In the genomic region with DNA sequence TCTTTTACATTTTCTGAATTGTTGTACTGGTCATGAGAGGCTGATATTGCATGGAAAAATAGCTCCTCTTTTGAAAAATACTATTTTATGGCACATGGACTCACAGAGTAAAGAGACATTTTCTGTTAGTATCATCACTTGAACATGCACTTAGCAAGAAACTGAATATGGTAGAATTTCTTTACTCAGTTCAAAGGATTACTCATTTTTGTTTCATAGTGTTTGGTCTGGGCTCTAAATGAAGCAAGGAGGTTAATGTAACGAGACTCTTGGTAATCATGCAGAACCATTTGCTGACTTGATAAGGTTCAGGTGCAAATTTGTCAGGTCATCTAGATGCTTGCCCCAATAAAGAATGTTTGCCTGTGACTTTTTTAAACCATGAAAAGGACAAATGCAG, we compare ENCODE assay signal across 19 cellular contexts.
A peak's percentile ranks its signal among the peaks of the same experiment; 100 is the strongest.
DNase-seq lines count a peak whose midpoint lies in the region; ATAC-seq and TF ChIP-seq lines count a peak whose summit lies in the region.
"Had no signal": no experiment of that assay in that cellular context is flagged by ENCODE, and none has a peak within 500 bp of the region (broad histone marks: within the 10 kb centered on the region; RNA-seq: fewer than 3 reads in every experiment).

No MANE protein-coding gene starts in this region.

- no peak for TF ChIP-seq CTCF in OCI-LY3 (IDR thresholded peaks at IDR 0.05; ENCODE audit: low read depth, low read length)
- no peak for TF ChIP-seq CTCF in GM23338 (conservative IDR thresholded peaks at IDR 0.05; ENCODE audit: low read depth in 2 of 2)

- no peaks in the 10 kb centered on the region for H3K9me2 ChIP-seq in GM23338 (ENCODE audit: insufficient read depth)
- H3K9me2 ChIP-seq in Karpas-422 (replicated peaks; ENCODE audit: insufficient read depth, low read length) = no peaks in the 10 kb centered on the region

- H3K9ac ChIP-seq in OCI-LY3 (ENCODE audit: low read length) (no peak overlapping the region), Karpas-422 (ENCODE audit: low read length) (no peak overlapping the region)

- H3K4me2 ChIP-seq in OCI-LY3 (ENCODE audit: low read length) = peak overlapping the region; percentile 21
- H3K4me2 ChIP-seq in GM23338 = no peak overlapping the region
- H3K4me2 ChIP-seq in Karpas-422 (ENCODE audit: low read depth, low read length, poor library complexity, severe bottlenecking) = no peak overlapping the region

- H3K9me3 ChIP-seq in OCI-LY3 (ENCODE audit: insufficient read depth, low read length) (no peaks in the 10 kb centered on the region), Karpas-422 (ENCODE audit: low read length) (peaks cover 33% of the 10 kb centered on the region)
- H3K9me3 ChIP-seq: BE2C, Caco-2, HAP-1 had no signal

- no peaks in the 10 kb centered on the region for H3K9me3 Mint-ChIP-seq in activated T-cell treated with anti-CD3 and anti-CD28 coated beads, Interleukin-2, amount 50 U/mL, for 24 hours
- H3K9me3 Mint-ChIP-seq in GM23338 = no peaks in the 10 kb centered on the region

- H3K36me3 ChIP-seq in OCI-LY3 (replicated peaks; ENCODE audit: low read depth, low read length) (no peaks in the 10 kb centered on the region), GM23338 (ENCODE audit: insufficient read depth) (no peaks in the 10 kb centered on the region), Karpas-422 (ENCODE audit: insufficient read depth, low read length) (no peaks in the 10 kb centered on the region)
- H3K36me3 ChIP-seq: BE2C, HAP-1 had no signal

- peak overlapping the region; percentile 64 for H3K27ac Mint-ChIP-seq in activated T-cell treated with anti-CD3 and anti-CD28 coated beads, Interleukin-2, amount 50 U/mL, for 24 hours
- no peak overlapping the region for H3K27ac Mint-ChIP-seq in GM23338
- H3K27ac Mint-ChIP-seq: CD4-positive, CD25-positive, alpha-beta regulatory T cell had no signal

- H3K79me2 ChIP-seq in OCI-LY3 (ENCODE audit: low read length) = no peaks in the 10 kb centered on the region
- peaks cover 25% of the 10 kb centered on the region for H3K79me2 ChIP-seq in GM23338 (replicated peaks; ENCODE audit: insufficient read depth)
- no peaks in the 10 kb centered on the region for H3K79me2 ChIP-seq in Karpas-422 (ENCODE audit: low read length)

- H3K27ac ChIP-seq in OCI-LY3 (ENCODE audit: low read length) = no peak overlapping the region
- H3K27ac ChIP-seq in GM23338 (ENCODE audit: low read depth) = no peak overlapping the region
- H3K27ac ChIP-seq in Karpas-422 (ENCODE audit: low read length) = no peak overlapping the region
- H3K27ac ChIP-seq: HL-60, RWPE1 had no signal

- no peak for DNase-seq in activated T-cell treated with anti-CD3 and anti-CD28 coated beads, Interleukin-2, amount 50 U/mL, for 24 hours
- DNase-seq in activated T-cell treated with anti-CD3 and anti-CD28 coated beads for 4 hours (no peak), kidney glomerular epithelial cell (lab: John Stamatoyannopoulos, UW) (peak; percentile 25), GM23338 (ENCODE audit: low spot score) (no peak), Karpas-422 (no peak)
- DNase-seq: BE2C; Caco-2; CD4-positive, CD25-positive, alpha-beta regulatory T cell; DMS153; NCI-H1048; NCI-H1436; NCI-H2081; PC-3; SIG-M5 had no signal

- H3K27me3 ChIP-seq in OCI-LY3 (ENCODE audit: low read depth, low read length) (no peaks in the 10 kb centered on the region), GM23338 (ENCODE audit: insufficient read depth) (no peaks in the 10 kb centered on the region), Karpas-422 (ENCODE audit: low read length) (no peaks in the 10 kb centered on the region)
- H3K27me3 ChIP-seq: BE2C had no signal

- H2AFZ ChIP-seq in OCI-LY3 (ENCODE audit: low read depth, low read length) = no peak overlapping the region
- no peak overlapping the region for H2AFZ ChIP-seq in GM23338
- no peak overlapping the region for H2AFZ ChIP-seq in Karpas-422 (ENCODE audit: low read length)

- H3K36me3 Mint-ChIP-seq in activated T-cell treated with anti-CD3 and anti-CD28 coated beads, Interleukin-2, amount 50 U/mL, for 24 hours (ENCODE audit: low read depth) = no peaks in the 10 kb centered on the region
- H3K36me3 Mint-ChIP-seq in GM23338 (ENCODE audit: low read depth) = no peaks in the 10 kb centered on the region
- H3K36me3 Mint-ChIP-seq: CD4-positive, CD25-positive, alpha-beta regulatory T cell had no signal

- H3K4me1 Mint-ChIP-seq in activated T-cell treated with anti-CD3 and anti-CD28 coated beads, Interleukin-2, amount 50 U/mL, for 24 hours (ENCODE audit: low read depth) = peaks cover 12% of the 10 kb centered on the region
- peaks cover 33% of the 10 kb centered on the region for H3K4me1 Mint-ChIP-seq in GM23338
- H3K4me1 Mint-ChIP-seq: CD4-positive, CD25-positive, alpha-beta regulatory T cell had no signal

- H3K4me3 ChIP-seq in OCI-LY3 (ENCODE audit: low read length) (no peak overlapping the region), GM23338 (no peak overlapping the region), Karpas-422 (ENCODE audit: low read length) (no peak overlapping the region)
- H3K4me3 ChIP-seq: HAP-1 had no signal

- H4K20me1 ChIP-seq in OCI-LY3 (ENCODE audit: insufficient read depth, low read length) = no peaks in the 10 kb centered on the region
- H4K20me1 ChIP-seq in GM23338 (replicated peaks; ENCODE audit: insufficient read depth) = no peaks in the 10 kb centered on the region
- H4K20me1 ChIP-seq in Karpas-422 (ENCODE audit: insufficient read depth, low read depth, low read length) = no peaks in the 10 kb centered on the region

- no peaks in the 10 kb centered on the region for H3F3A ChIP-seq in GM23338 (replicated peaks; ENCODE audit: low read depth)

- no peak overlapping the region for H3K4me3 Mint-ChIP-seq in activated T-cell treated with anti-CD3 and anti-CD28 coated beads, Interleukin-2, amount 50 U/mL, for 24 hours
- H3K4me3 Mint-ChIP-seq in GM23338 = no peak overlapping the region
- H3K4me3 Mint-ChIP-seq: CD4-positive, CD25-positive, alpha-beta regulatory T cell had no signal

- ATAC-seq in GM23338 = no peak
- ATAC-seq in HG02973 (IDR thresholded peaks at IDR 0.05; ENCODE audit: unreplicated experiment) = no peak
- ATAC-seq: PC-3 had no signal

- H3K4me1 ChIP-seq in OCI-LY3 (ENCODE audit: low read length) = peaks cover 36% of the 10 kb centered on the region
- peaks cover 5% of the 10 kb centered on the region; the same call in 1 of the 2 replicates for H3K4me1 ChIP-seq in GM23338 (ENCODE audit: insufficient read depth)
- H3K4me1 ChIP-seq in Karpas-422 (ENCODE audit: low read length) = no peaks in the 10 kb centered on the region
- H3K4me1 ChIP-seq: Caco-2, HAP-1 had no signal

- H3K27me3 Mint-ChIP-seq in activated T-cell treated with anti-CD3 and anti-CD28 coated beads, Interleukin-2, amount 50 U/mL, for 24 hours = no peaks in the 10 kb centered on the region
- peaks cover 1% of the 10 kb centered on the region for H3K27me3 Mint-ChIP-seq in GM23338 (ENCODE audit: insufficient read depth, low read depth, poor library complexity)
- H3K27me3 Mint-ChIP-seq: CD4-positive, CD25-positive, alpha-beta regulatory T cell had no signal

TF ChIP-seq in GM23338, 12 proteins besides CTCF, POLR2A, EP300 and RAD21:
- TF ChIP-seq ZNF331 (CRISPR knock-in tag; IDR thresholded peaks at IDR 0.05; ENCODE audit: low read depth) = no peak
